In the genomic region with DNA sequence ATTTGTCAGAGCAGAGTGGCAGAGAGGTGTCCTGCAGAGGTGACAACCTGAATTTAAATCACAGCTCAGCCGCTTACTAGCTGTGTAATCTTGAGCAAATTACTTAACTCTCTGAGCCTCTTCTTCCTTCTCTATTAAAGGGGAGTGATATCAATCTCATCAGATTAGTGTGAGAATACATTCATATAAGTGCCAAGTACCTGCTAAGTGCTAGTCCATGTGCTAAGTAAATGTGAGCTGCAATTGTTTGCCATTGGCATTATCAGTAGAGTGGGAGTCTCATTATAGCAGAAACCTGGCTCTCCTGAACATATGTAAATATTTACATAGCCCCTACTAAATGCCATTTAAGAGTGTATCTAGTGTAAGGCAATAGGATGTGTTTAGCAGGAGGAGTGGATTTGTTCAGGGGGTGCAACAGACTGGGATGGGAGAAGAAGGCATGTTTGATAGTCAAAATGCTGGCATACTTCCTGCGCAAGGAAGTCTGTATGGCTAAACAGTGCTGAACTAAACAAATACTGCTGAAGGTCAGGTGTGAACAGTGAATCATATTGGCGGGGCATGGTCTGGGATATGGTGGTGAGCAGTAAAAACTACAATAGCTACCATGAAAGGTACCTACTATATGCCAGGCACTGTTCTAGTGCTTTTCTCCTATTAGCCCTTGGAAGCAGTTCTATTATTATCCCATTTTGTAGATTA, we compare ENCODE assay signal across 12 cellular contexts.
DNase-seq lines count a peak whose midpoint lies in the region; ATAC-seq and TF ChIP-seq lines count a peak whose summit lies in the region.
"Had no signal": no experiment of that assay in that cellular context is flagged by ENCODE, and none has a peak within 500 bp of the region (broad histone marks: within the 10 kb centered on the region; RNA-seq: fewer than 3 reads in every experiment).

No MANE protein-coding gene starts in this region.

- no peak overlapping the region for H3K18ac ChIP-seq in mesendoderm (ENCODE audit: low read length)

- peaks cover 16% of the 10 kb centered on the region for H3K36me3 Mint-ChIP-seq in CD4-positive, alpha-beta T cell (ENCODE audit: low read depth)
- H3K36me3 Mint-ChIP-seq in T-cell, result peaks cover 6% of the 10 kb centered on the region

- H2AK5ac ChIP-seq in mesendoderm (ENCODE audit: low read length), result no peak overlapping the region

- POLR2A ChIA-PET in CD4-positive, alpha-beta T cell (lab: Charles Lee), result interaction anchor here (1.8 to 3.1 kb wide), 4 partner anchors 76 to 1312 kb away, joined by 6 to 79 read pairs (median 12); a partner anchor contains a TSS
- POLR2A ChIA-PET in HEK293 (lab: Yijun Ruan, JAX), result no interaction called here
- POLR2A ChIA-PET in T-cell (lab: Charles Lee), result interaction anchor here (0.6 to 1.3 kb wide), 4 partner anchors 50 to 194 kb away, joined by 3 to 5 read pairs (median 4); a partner anchor contains a TSS

- H3K4me1 ChIP-seq in HEK293 (ENCODE audit: control insufficient read depth, insufficient read depth, low read length), result peaks cover 6% of the 10 kb centered on the region; the same call in 1 of the 2 replicates
- peaks cover 5% of the 10 kb centered on the region for H3K4me1 ChIP-seq in mesendoderm (ENCODE audit: control insufficient read depth, low read depth, low read length)
- peaks cover 31% of the 10 kb centered on the region for H3K4me1 ChIP-seq in upper lobe of right lung

- TF ChIP-seq CTCF in CD4-positive, alpha-beta T cell (IDR thresholded peaks at IDR 0.05), result no peak
- TF ChIP-seq CTCF in HEK293 (tag by site-specific recombination; IDR thresholded peaks at IDR 0.05) (no peak), upper lobe of right lung (IDR thresholded peaks at IDR 0.05) (no peak)

- no peak overlapping the region for H3K4me3 ChIP-seq in HEK293 (ENCODE audit: low read depth, low read length)
- H3K4me3 ChIP-seq in mesendoderm (ENCODE audit: low read length), result no peak overlapping the region
- H3K4me3 ChIP-seq in upper lobe of right lung, result no peak overlapping the region
- H3K4me3 ChIP-seq: lung had no signal

- no peak overlapping the region for H4K5ac ChIP-seq in mesendoderm (ENCODE audit: low read length)

- H2BK120ac ChIP-seq in mesendoderm (ENCODE audit: low read depth, low read length), result no peak overlapping the region

- peak overlapping the region; percentile 54 for H3K27ac ChIP-seq in CD4-positive, alpha-beta T cell (ENCODE audit: low read depth, low read length)
- H3K27ac ChIP-seq in HEK293 (ENCODE audit: extremely low read depth, low read depth, low read length) (no peak overlapping the region), mesendoderm (ENCODE audit: low read depth, low read length) (no peak overlapping the region), upper lobe of right lung (no peak overlapping the region)

- peak overlapping the region; percentile 67 for H3K4me3 Mint-ChIP-seq in CD4-positive, alpha-beta T cell
- peak overlapping the region in 1 of 3 donors; percentile 66 for H3K4me3 Mint-ChIP-seq in T-cell

- H3K23ac ChIP-seq in mesendoderm (ENCODE audit: low read length), result no peak overlapping the region

- H3K4ac ChIP-seq in mesendoderm (ENCODE audit: low read depth, low read length), result no peak overlapping the region

- DNase-seq in CD4-positive, alpha-beta T cell, result no peak
- DNase-seq in T-cell (no peak), mesendoderm (peak; percentile 85), NCI-H226 (no peak), upper lobe of right lung (no peak), midbrain (lab: John Stamatoyannopoulos, UW) (no peak)
- DNase-seq: cortex of kidney, foreskin fibroblast, right cardiac atrium had no signal

- H3K9ac ChIP-seq in mesendoderm (ENCODE audit: low read length), result no peak overlapping the region

- no peaks in the 10 kb centered on the region for H3K9me3 ChIP-seq in CD4-positive, alpha-beta T cell (ENCODE audit: control insufficient read depth, low read length)
- H3K9me3 ChIP-seq in HEK293 (ENCODE audit: control insufficient read depth, insufficient read depth, low read depth, low read length), result no peaks in the 10 kb centered on the region
- no peaks in the 10 kb centered on the region for H3K9me3 ChIP-seq in upper lobe of right lung

- no peak overlapping the region for H2BK5ac ChIP-seq in mesendoderm (ENCODE audit: low read length)

- no peak overlapping the region for H3K56ac ChIP-seq in mesendoderm (ENCODE audit: low read length)

- H3K36me3 ChIP-seq in HEK293 (ENCODE audit: control insufficient read depth in 2 of 2, insufficient read depth in 1 of 2, low read length in 2 of 2), result no peaks in the 10 kb centered on the region
- no peaks in the 10 kb centered on the region for H3K36me3 ChIP-seq in mesendoderm (ENCODE audit: control insufficient read depth, insufficient read depth, low read length)
- H3K36me3 ChIP-seq in upper lobe of right lung, result no peaks in the 10 kb centered on the region

- H3K27ac Mint-ChIP-seq in CD4-positive, alpha-beta T cell, result peak overlapping the region; percentile 92
- H3K27ac Mint-ChIP-seq in T-cell, result peak overlapping the region; percentile 94 to 96

- CTCF ChIA-PET in CD4-positive, alpha-beta T cell (lab: Charles Lee), result interaction anchor here (1.3 to 4.9 kb wide), 4 partner anchors 20 to 218 kb away, joined by 3 to 35 read pairs (median 8); a partner anchor contains a TSS
- CTCF ChIA-PET in HEK293 (lab: Yijun Ruan, JAX), result interaction anchor here (0.6 kb wide), 4 partner anchors 21 to 242 kb away, joined by 3 to 4 read pairs (median 3); no protein-coding TSS in a partner anchor
- CTCF ChIA-PET in T-cell (lab: Charles Lee), result interaction anchor here (0.5 to 2.5 kb wide), 7 partner anchors 9 to 223 kb away, joined by 3 to 27 read pairs (median 7); a partner anchor contains a TSS

- no peak overlapping the region for H2BK15ac ChIP-seq in mesendoderm (replicated peaks; ENCODE audit: low read depth)

- no peaks in the 10 kb centered on the region for H3K27me3 Mint-ChIP-seq in CD4-positive, alpha-beta T cell
- no peaks in the 10 kb centered on the region for H3K27me3 Mint-ChIP-seq in T-cell

- H3K79me2 ChIP-seq in mesendoderm (ENCODE audit: control insufficient read depth, insufficient read depth, low read length), result no peaks in the 10 kb centered on the region

- no peaks in the 10 kb centered on the region for H3K9me3 Mint-ChIP-seq in CD4-positive, alpha-beta T cell
- no peaks in the 10 kb centered on the region for H3K9me3 Mint-ChIP-seq in T-cell

- H3K4me1 Mint-ChIP-seq in CD4-positive, alpha-beta T cell (ENCODE audit: low read depth), result peaks cover 61% of the 10 kb centered on the region
- peaks cover 62 to 78% (median 75%) of the 10 kb centered on the region in 3 donors for H3K4me1 Mint-ChIP-seq in T-cell

- ATAC-seq in CD4-positive, alpha-beta T cell (ENCODE audit: poor library complexity), result no peak
- ATAC-seq in T-cell (replicated peaks in 1 of 4), result no peak
- ATAC-seq in HG03108 (IDR thresholded peaks at IDR 0.05; ENCODE audit: unreplicated experiment), result no peak
- ATAC-seq in upper lobe of right lung, result no peak
- ATAC-seq: right cardiac atrium had no signal

- H3K4me2 ChIP-seq in mesendoderm (ENCODE audit: low read length), result no peak overlapping the region

- WGBS in mesendoderm (ENCODE audit: extremely low coverage, insufficient coverage, low lambda C conversion rate), result no CpG with 5 or more reads among the region's 3 CpGs

- no peaks in the 10 kb centered on the region for H3K79me1 ChIP-seq in mesendoderm (ENCODE audit: low read length)

- no peak overlapping the region for H4K8ac ChIP-seq in mesendoderm (ENCODE audit: low read depth, low read length)

- intact Hi-C loops in CD4-positive, alpha-beta T cell (cut with DNase I, micrococcal nuclease), result loop anchor here (5.0 to 10.0 kb wide), 5 partner anchors 296 to 834 kb away; a partner anchor contains a TSS
- intact Hi-C loops in upper lobe of right lung (cut with DNase I), result no loop called here

- H3K27me3 ChIP-seq in CD4-positive, alpha-beta T cell (ENCODE audit: control insufficient read depth, insufficient read depth, low read length), result no peaks in the 10 kb centered on the region
- H3K27me3 ChIP-seq in mesendoderm (ENCODE audit: insufficient read depth, low read length, poor library complexity), result peaks cover 5% of the 10 kb centered on the region
- H3K27me3 ChIP-seq in upper lobe of right lung, result no peaks in the 10 kb centered on the region

TF ChIP-seq in HEK293, 187 proteins besides CTCF, POLR2A, EP300 and RAD21:
- no peak for TF ChIP-seq ZNF19 (tag by site-specific recombination; IDR thresholded peaks at IDR 0.05; ENCODE audit: low read depth)
- peak; percentile 48 for TF ChIP-seq GLIS1 (tag by site-specific recombination; IDR thresholded peaks at IDR 0.05)
TF ChIP-seq in HEK293: peak in this region for 1.
